In genomic region chr6:128666405-128666804, GRCh38 we compare ENCODE assay signal across 35 cellular contexts.
"Had no signal": no experiment of that assay in that cellular context is flagged by ENCODE, and none has a peak within 500 bp of the region (broad histone marks: within the 10 kb centered on the region; RNA-seq: fewer than 3 reads in every experiment).

No MANE protein-coding gene starts in this region.

- H3K36me3 ChIP-seq: ascending aorta, cardiac muscle cell had no signal

- H3K4me3 Mint-ChIP-seq: activated B cell treated with CpG ODN at 0.5 μM for 24 hours; activated CD4-positive, alpha-beta memory T cell treated with anti-CD3 and anti-CD28 coated beads for 36 hours; activated CD4-positive, alpha-beta T cell treated with anti-CD3 and anti-CD28 coated beads, Interleukin-2, amount 10 ng/mL, durations not matched to agents 24 days and 14 days; activated CD8-positive, alpha-beta T cell treated with anti-CD3 and anti-CD28 coated beads for 36 hours; activated naive CD4-positive, alpha-beta T cell treated with anti-CD3 and anti-CD28 coated beads for 36 hours; activated naive CD4-positive, alpha-beta T cell treated with anti-CD3 and anti-CD28 coated beads, Interleukin-2, amount 50 U/mL, for 24 hours; activated naive CD8-positive, alpha-beta T cell; activated naive CD8-positive, alpha-beta T cell treated with anti-CD3 and anti-CD28 coated beads, Interleukin-2, amount 10 ng/mL, durations not matched to agents 7 days and 5 days; activated naive CD8-positive, alpha-beta T cell treated with anti-CD3 and anti-CD28 coated beads, Interleukin-2, amount 50 U/mL, for 24 hours; activated T-cell treated with anti-CD3 and anti-CD28 coated beads, Interleukin-2, amount 50 U/mL, for 4 hours; activated T-cell treated with anti-CD3 and anti-CD28 coated beads, Interleukin-2, amount 50 U/mL, for 72 hours; activated T-helper 1 cell treated with anti-CD3 and anti-CD28 coated beads, Interleukin-12 subunit alpha, Interleukin-12 subunit beta, Interleukin-2, Interleukin-4 antibody, amounts not matched to agents 30 ng/mL and 10 ng/mL and 1 ng/mL, durations not matched to agents 14 hours and 24 hours and 36 hours; activated T-helper 17 cell treated with anti-CD3 and anti-CD28 coated beads, Interleukin-2, amount 50 U/mL, for 72 hours; brain; T-helper 1 cell treated with Interleukin-12 subunit alpha and Interleukin-12 subunit beta and Interleukin-4 antibody, amounts not matched to agents 30 μg/mL and 1 μg/mL, for 36 hours; T-helper 2 cell treated with Interferon-gamma antibody and Interleukin-4, amounts not matched to agents 5 μg/mL and 100 μg/mL, for 36 hours had no signal

- H3K4me1 ChIP-seq: ascending aorta had no signal

- H3K27me3 ChIP-seq: ascending aorta, cardiac muscle cell had no signal

- H3K27ac Mint-ChIP-seq: activated B cell treated with CpG ODN at 0.5 μM for 24 hours; activated CD4-positive, alpha-beta memory T cell treated with anti-CD3 and anti-CD28 coated beads for 36 hours; activated CD4-positive, alpha-beta T cell treated with anti-CD3 and anti-CD28 coated beads, Interleukin-2, amount 10 ng/mL, durations not matched to agents 24 days and 14 days; activated CD8-positive, alpha-beta T cell treated with anti-CD3 and anti-CD28 coated beads for 36 hours; activated naive CD4-positive, alpha-beta T cell treated with anti-CD3 and anti-CD28 coated beads for 36 hours; activated naive CD4-positive, alpha-beta T cell treated with anti-CD3 and anti-CD28 coated beads, Interleukin-2, amount 50 U/mL, for 24 hours; activated naive CD8-positive, alpha-beta T cell; activated naive CD8-positive, alpha-beta T cell treated with anti-CD3 and anti-CD28 coated beads, Interleukin-2, amount 10 ng/mL, durations not matched to agents 7 days and 5 days; activated naive CD8-positive, alpha-beta T cell treated with anti-CD3 and anti-CD28 coated beads, Interleukin-2, amount 50 U/mL, for 24 hours; activated T-cell treated with anti-CD3 and anti-CD28 coated beads, Interleukin-2, amount 50 U/mL, for 72 hours; activated T-helper 1 cell treated with anti-CD3 and anti-CD28 coated beads, Interleukin-12 subunit alpha, Interleukin-12 subunit beta, Interleukin-2, Interleukin-4 antibody, amounts not matched to agents 30 ng/mL and 10 ng/mL and 1 ng/mL, durations not matched to agents 14 hours and 24 hours and 36 hours; activated T-helper 17 cell treated with anti-CD3 and anti-CD28 coated beads, Interleukin-2, amount 50 U/mL, for 72 hours; T-helper 1 cell treated with Interleukin-12 subunit alpha and Interleukin-12 subunit beta and Interleukin-4 antibody, amounts not matched to agents 30 μg/mL and 1 μg/mL, for 36 hours; T-helper 2 cell treated with Interferon-gamma antibody and Interleukin-4, amounts not matched to agents 5 μg/mL and 100 μg/mL, for 36 hours had no signal

- ATAC-seq: activated CD8-positive, alpha-beta T cell treated with anti-CD3 and anti-CD28 coated beads for 36 hours; activated naive CD8-positive, alpha-beta T cell treated with anti-CD3 and anti-CD28 coated beads, Interleukin-2, amount 50 U/mL, for 24 hours; activated T-cell treated with anti-CD3 and anti-CD28 coated beads, Interleukin-2, amount 50 U/mL, for 4 hours; activated T-cell treated with anti-CD3 and anti-CD28 coated beads, Interleukin-2, amount 50 U/mL, for 72 hours; activated T-helper 17 cell treated with anti-CD3 and anti-CD28 coated beads, Interleukin-2, amount 50 U/mL, for 72 hours had no signal

- H3K9me3 Mint-ChIP-seq: activated B cell treated with CpG ODN at 0.5 μM for 24 hours; activated CD4-positive, alpha-beta memory T cell treated with anti-CD3 and anti-CD28 coated beads for 36 hours; activated CD4-positive, alpha-beta T cell treated with anti-CD3 and anti-CD28 coated beads, Interleukin-2, amount 10 ng/mL, durations not matched to agents 24 days and 14 days; activated CD8-positive, alpha-beta T cell treated with anti-CD3 and anti-CD28 coated beads for 36 hours; activated naive CD4-positive, alpha-beta T cell treated with anti-CD3 and anti-CD28 coated beads for 36 hours; activated naive CD4-positive, alpha-beta T cell treated with anti-CD3 and anti-CD28 coated beads, Interleukin-2, amount 50 U/mL, for 24 hours; activated naive CD8-positive, alpha-beta T cell treated with anti-CD3 and anti-CD28 coated beads, Interleukin-2, amount 10 ng/mL, durations not matched to agents 7 days and 5 days; activated naive CD8-positive, alpha-beta T cell treated with anti-CD3 and anti-CD28 coated beads, Interleukin-2, amount 50 U/mL, for 24 hours; activated T-cell treated with anti-CD3 and anti-CD28 coated beads, Interleukin-2, amount 50 U/mL, for 4 hours; activated T-cell treated with anti-CD3 and anti-CD28 coated beads, Interleukin-2, amount 50 U/mL, for 72 hours; activated T-helper 1 cell treated with anti-CD3 and anti-CD28 coated beads, Interleukin-12 subunit alpha, Interleukin-12 subunit beta, Interleukin-2, Interleukin-4 antibody, amounts not matched to agents 30 ng/mL and 10 ng/mL and 1 ng/mL, durations not matched to agents 14 hours and 24 hours and 36 hours; activated T-helper 17 cell treated with anti-CD3 and anti-CD28 coated beads, Interleukin-2, amount 50 U/mL, for 72 hours; brain; T-helper 1 cell treated with Interleukin-12 subunit alpha and Interleukin-12 subunit beta and Interleukin-4 antibody, amounts not matched to agents 30 μg/mL and 1 μg/mL, for 36 hours; T-helper 2 cell treated with Interferon-gamma antibody and Interleukin-4, amounts not matched to agents 5 μg/mL and 100 μg/mL, for 36 hours had no signal

- H3K36me3 Mint-ChIP-seq: activated CD4-positive, alpha-beta memory T cell treated with anti-CD3 and anti-CD28 coated beads for 36 hours; activated naive CD4-positive, alpha-beta T cell treated with anti-CD3 and anti-CD28 coated beads, Interleukin-2, amount 50 U/mL, for 24 hours; activated naive CD8-positive, alpha-beta T cell; activated naive CD8-positive, alpha-beta T cell treated with anti-CD3 and anti-CD28 coated beads, Interleukin-2, amount 10 ng/mL, durations not matched to agents 7 days and 5 days; brain had no signal

- H3K4me3 ChIP-seq: ascending aorta, cardiac muscle cell had no signal

- H3K9me3 ChIP-seq: ascending aorta had no signal

- H3K27me3 Mint-ChIP-seq: activated B cell treated with CpG ODN at 0.5 μM for 24 hours had no signal

- DNase-seq: activated B cell treated with CpG ODN at 0.5 μM for 24 hours; activated CD4-positive, alpha-beta memory T cell treated with anti-CD3 and anti-CD28 coated beads for 36 hours; activated CD4-positive, alpha-beta T cell treated with anti-CD3 and anti-CD28 coated beads for 4 hours; activated CD4-positive, alpha-beta T cell treated with anti-CD3 and anti-CD28 coated beads, Interleukin-2, amount 10 ng/mL, durations not matched to agents 24 days and 14 days; activated CD4-positive, alpha-beta T cell treated with anti-CD3 and anti-CD28 coated beads, Interleukin-2, amount 50 U/mL, for 1 hour; activated CD4-positive, alpha-beta T cell treated with anti-CD3 and anti-CD28 coated beads, Interleukin-2, amount 50 U/mL, for 4 hours; activated CD4-positive, CD25-positive, alpha-beta regulatory T cell treated with anti-CD3 and anti-CD28 coated beads, Interleukin-2, amount 50 U/mL, for 72 hours; activated CD8-positive, alpha-beta memory T cell treated with anti-CD3 and anti-CD28 coated beads, Interleukin-2, amount 50 U/mL, for 4 hours; activated CD8-positive, alpha-beta T cell treated with anti-CD3 and anti-CD28 coated beads for 36 hours; activated effector memory CD4-positive, alpha-beta T cell treated with anti-CD3 and anti-CD28 coated beads, Interleukin-2, amount 50 U/mL, for 16 hours; activated gamma-delta T cell treated with Interleukin-2 at 50 U/mL for 16 hours; activated naive CD4-positive, alpha-beta T cell; activated naive CD4-positive, alpha-beta T cell treated with anti-CD3 and anti-CD28 coated beads for 36 hours; activated naive CD8-positive, alpha-beta T cell treated with anti-CD3 and anti-CD28 coated beads, Interleukin-2, amount 10 ng/mL, durations not matched to agents 7 days and 5 days; activated naive CD8-positive, alpha-beta T cell treated with anti-CD3 and anti-CD28 coated beads, Interleukin-2, amount 50 U/mL, for 24 hours; activated T-cell treated with anti-CD3 and anti-CD28 coated beads for 4 hours; activated T-cell treated with anti-CD3 and anti-CD28 coated beads, Interleukin-2, amount 50 U/mL, for 1 hour; activated T-cell treated with anti-CD3 and anti-CD28 coated beads, Interleukin-2, amount 50 U/mL, for 4 hours; activated T-cell treated with anti-CD3 and anti-CD28 coated beads, Interleukin-2, amount 50 U/mL, for 72 hours; amygdala; anterior cingulate cortex; central memory CD4-positive, alpha-beta T cell; T-helper 1 cell; T-helper 2 cell; T-helper 9 cell had no signal

- H3K27ac ChIP-seq: ascending aorta, cardiac muscle cell, VCaP had no signal

- H3K4me1 Mint-ChIP-seq: activated B cell treated with CpG ODN at 0.5 μM for 24 hours; activated CD4-positive, alpha-beta T cell treated with anti-CD3 and anti-CD28 coated beads, Interleukin-2, amount 10 ng/mL, durations not matched to agents 24 days and 14 days; activated naive CD4-positive, alpha-beta T cell treated with anti-CD3 and anti-CD28 coated beads, Interleukin-2, amount 50 U/mL, for 24 hours; activated naive CD8-positive, alpha-beta T cell treated with anti-CD3 and anti-CD28 coated beads, Interleukin-2, amount 10 ng/mL, durations not matched to agents 7 days and 5 days; activated naive CD8-positive, alpha-beta T cell treated with anti-CD3 and anti-CD28 coated beads, Interleukin-2, amount 50 U/mL, for 24 hours; activated T-helper 17 cell treated with anti-CD3 and anti-CD28 coated beads, Interleukin-2, amount 50 U/mL, for 72 hours; brain had no signal
